In the genomic region with DNA sequence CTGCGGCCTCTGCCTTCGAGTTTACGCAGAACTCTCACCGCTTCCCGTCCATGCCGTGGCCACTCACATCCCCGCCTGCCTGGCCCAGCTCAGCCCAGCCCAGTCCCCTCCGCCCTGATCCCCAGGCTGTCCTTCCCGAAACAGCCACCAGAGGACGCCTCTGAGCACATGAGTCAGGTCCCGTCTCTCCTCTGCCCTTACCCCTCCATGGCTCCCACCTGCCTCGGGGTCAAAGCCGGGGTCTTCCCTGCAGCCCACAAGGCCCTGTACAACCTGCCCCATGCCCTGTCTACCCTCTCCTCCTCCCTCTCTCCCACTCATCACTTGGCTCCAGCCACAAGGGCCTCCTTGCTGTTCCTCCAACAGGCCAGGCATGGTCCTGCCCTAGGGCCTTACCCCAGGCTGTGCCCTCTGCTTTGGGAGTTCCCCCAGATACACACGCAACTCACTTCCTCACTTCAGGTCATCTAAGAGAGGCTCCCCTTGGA, we compare ENCODE assay signal across 8 cellular contexts.
DNase-seq lines count a peak whose midpoint lies in the region; TF ChIP-seq lines count a peak whose summit lies in the region.

No MANE protein-coding gene starts in this region.

- H2AFZ ChIP-seq in SU-DHL-6 (ENCODE audit: low read depth, low read length, severe bottlenecking) = no peak overlapping the region

- no peaks in the 10 kb centered on the region for H3K9me2 ChIP-seq in SU-DHL-6 (replicated peaks; ENCODE audit: insufficient read depth, low read length)

- H3K27me3 ChIP-seq in SU-DHL-6 (ENCODE audit: low read length) (no peaks in the 10 kb centered on the region), adipocyte (replicated peaks; ENCODE audit: control insufficient read depth, insufficient read depth, low read length) (peaks cover 20% of the 10 kb centered on the region)

- H3F3A ChIP-seq in SU-DHL-6 (ENCODE audit: insufficient read depth) = no peaks in the 10 kb centered on the region

- H3K9me3 ChIP-seq in SU-DHL-6 (ENCODE audit: insufficient read depth, low read length) (no peaks in the 10 kb centered on the region), adipocyte (ENCODE audit: control insufficient read depth, low read length) (no peaks in the 10 kb centered on the region)

- H3K27ac ChIP-seq in SU-DHL-6 (ENCODE audit: low read depth, low read length) = no peak overlapping the region

- peak; percentile 34 for TF ChIP-seq CTCF in SU-DHL-6 (IDR thresholded peaks at IDR 0.05; ENCODE audit: insufficient read depth, low read length, poor library complexity, severe bottlenecking)

- no peaks in the 10 kb centered on the region for H4K20me1 ChIP-seq in SU-DHL-6 (ENCODE audit: low read depth, low read length)

- H3K4me3 ChIP-seq in SU-DHL-6 (ENCODE audit: insufficient read depth, low read length, poor library complexity, severe bottlenecking) (no peak overlapping the region), adipocyte (ENCODE audit: low read length) (no peak overlapping the region)

- no peaks in the 10 kb centered on the region for H3K79me2 ChIP-seq in SU-DHL-6 (ENCODE audit: insufficient read depth, low read length)

- H3K9ac ChIP-seq in SU-DHL-6 (ENCODE audit: low read length) (no peak overlapping the region), adipocyte (ENCODE audit: low read length) (no peak overlapping the region)

- no peaks in the 10 kb centered on the region for H3K4me1 ChIP-seq in adipocyte (ENCODE audit: control insufficient read depth, insufficient read depth, low read length)

- H3K36me3 ChIP-seq in SU-DHL-6 (ENCODE audit: low read length) (no peaks in the 10 kb centered on the region), adipocyte (ENCODE audit: control insufficient read depth, insufficient read depth, low read length, severe bottlenecking) (no peaks in the 10 kb centered on the region)

- H3K4me2 ChIP-seq in SU-DHL-6 (ENCODE audit: low read depth, low read length, poor library complexity, severe bottlenecking) = no peak overlapping the region

- DNase-seq in NCI-H524 (lab: John Stamatoyannopoulos, UW) (peak; percentile 50 to 70), NCI-H524 treated with DMSO at 0.1 percent for 48 hours (lab: John Stamatoyannopoulos, UW) (no peak), adipocyte (ENCODE audit: low read depth) (peak; percentile 61), iPS-NIHi7 (ENCODE audit: extremely low spot score) (peak; percentile 83), SW480 (ENCODE audit: low spot score) (no peak), medulla oblongata (ENCODE audit: extremely low spot score) (no peak)
- DNase-seq in stimulated activated CD4-positive, alpha-beta T cell treated with anti-CD3 and anti-CD28 coated beads, Interleukin-2, amount 100 ng/mL, for 4 hours (ENCODE audit: low read depth) = peak; percentile 18

Comparison
In these comparisons a context has a peak if more than half of its experiments do, and no peak if none do; other contexts are left out.
1. DNase-seq: peak in NCI-H524 (2 of 2), adipocyte (single experiment), iPS-NIHi7 (single experiment) and stimulated activated CD4-positive, alpha-beta T cell treated with anti-CD3 and anti-CD28 coated beads, Interleukin-2, amount 100 ng/mL, for 4 hours (single experiment); none in NCI-H524 treated with DMSO at 0.1 percent for 48 hours (single experiment), SW480 (single experiment) and medulla oblongata (single experiment).